Comparison of ENCODE assay signal across 8 cellular contexts in the genomic region with DNA sequence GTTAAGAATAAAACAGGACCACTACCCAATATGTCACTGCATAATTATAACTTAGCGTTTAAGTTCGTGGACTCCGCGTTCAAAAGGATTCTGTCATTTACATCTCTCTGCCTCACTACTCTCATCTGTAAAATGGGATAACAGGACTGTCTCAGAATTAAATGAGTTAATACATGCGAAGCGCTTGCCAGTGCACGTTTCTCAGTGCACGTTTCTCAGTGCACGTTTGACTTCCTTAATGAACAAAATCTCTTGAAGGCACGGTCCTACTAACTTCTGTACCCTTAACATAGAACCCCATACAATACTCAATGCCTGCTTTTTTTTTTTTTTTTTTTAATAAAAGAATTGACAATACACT. TPM values are rescaled to one million over a fixed set of nuclear protein-coding genes. Genes with fewer than 3 reads are reported as not detected.
DNase-seq lines count a peak whose midpoint lies in the region; ATAC-seq and TF ChIP-seq lines count a peak whose summit lies in the region.

No MANE protein-coding gene starts in this region.

- intact Hi-C loops in PC-3 (cut with micrococcal nuclease) = loop anchor here (1.0 to 5.0 kb wide), 8 partner anchors 25 to 325 kb away; partner anchors contain the start of gene NDUFB4

- H4K20me1 ChIP-seq in PC-3 (ENCODE audit: low read length) (no peaks in the 10 kb centered on the region), osteoblast (ENCODE audit: insufficient read depth, low read length) (no peaks in the 10 kb centered on the region)

- peaks cover 16% of the 10 kb centered on the region for H3K4me1 ChIP-seq in PC-3 (ENCODE audit: insufficient read depth, low read length)
- peaks cover 16% of the 10 kb centered on the region for H3K4me1 ChIP-seq in osteoblast (ENCODE audit: insufficient read depth, low read length)

- BruUV-seq in PC-3 (replicated peaks; lab: Mats Ljungman, UMichigan) = TSS peak; percentile 56

- H3K27me3 ChIP-seq in PC-3 (ENCODE audit: low read length) (no peaks in the 10 kb centered on the region), osteoblast (ENCODE audit: insufficient read depth, low read length) (no peaks in the 10 kb centered on the region)

- peaks cover 12% of the 10 kb centered on the region for H3K36me3 ChIP-seq in PC-3 (ENCODE audit: low read depth, low read length)
- H3K36me3 ChIP-seq in osteoblast (ENCODE audit: insufficient read depth, low read length) = no peaks in the 10 kb centered on the region

- DNase-seq in NCI-H2227 (lab: John Stamatoyannopoulos, UW; ENCODE audit: unreplicated experiment) (peak; percentile 64), NCI-H2227 treated with DMSO at 0.1 percent for 48 hours (lab: John Stamatoyannopoulos, UW) (no peak), PC-3 (no peak), erythroblast (lab: John Stamatoyannopoulos, UW) (peak; percentile 76 to 77), osteoblast (ENCODE audit: insufficient read length, low spot score, missing footprints) (peak; percentile 18), middle frontal gyrus (ENCODE audit: extremely low spot score, low spot score) (no peak), G401 (ENCODE audit: low spot score) (no peak)

- no peaks in the 10 kb centered on the region for H3K9me2 ChIP-seq in PC-3 (replicated peaks; ENCODE audit: low read length)

- peak overlapping the region; percentile 79 for H3K27ac ChIP-seq in PC-3 (ENCODE audit: low read length)
- peak overlapping the region; percentile 97 for H3K27ac ChIP-seq in osteoblast (ENCODE audit: low read depth, low read length)

- H2AFZ ChIP-seq in PC-3 (ENCODE audit: low read length) (peak overlapping the region; percentile 89), osteoblast (ENCODE audit: low read length) (peak overlapping the region; percentile 96)

- no peak for TF ChIP-seq CTCF in PC-3 (conservative IDR thresholded peaks at IDR 0.05; ENCODE audit: low read depth, low read length)
- no peak for TF ChIP-seq CTCF in osteoblast (IDR thresholded peaks at IDR 0.05; ENCODE audit: extremely low read depth, low read depth, low read length)

- H3K9ac ChIP-seq in PC-3 (ENCODE audit: low read length) = peak overlapping the region; percentile 91

- peak overlapping the region; percentile 93 for H3K4me3 ChIP-seq in PC-3 (ENCODE audit: low read length)
- H3K4me3 ChIP-seq in osteoblast (ENCODE audit: insufficient read depth, low read length) = peak overlapping the region; percentile 93

- POLR2A ChIA-PET in PC-3 (lab: Charles Lee; ENCODE audit: unreplicated experiment) = interaction anchor here (0.5 to 0.6 kb wide), 2 partner anchors 42 to 49 kb away, joined by 4 to 6 read pairs; no protein-coding TSS in a partner anchor

- no peaks in the 10 kb centered on the region for H3F3A ChIP-seq in PC-3 (ENCODE audit: low read length, unreplicated experiment)

- CTCF ChIA-PET in PC-3 (lab: Charles Lee) = no interaction called here

- ATAC-seq in HG02571 (IDR thresholded peaks at IDR 0.05; ENCODE audit: unreplicated experiment) (peak; percentile 19), PC-3 (peak; percentile 1; the same call in 1 of the 2 replicates)

- H3K9me3 ChIP-seq in PC-3 (ENCODE audit: low read length) = no peaks in the 10 kb centered on the region
- H3K9me3 ChIP-seq in osteoblast (ENCODE audit: low read depth, low read length) = no peaks in the 10 kb centered on the region

- in situ Hi-C loops in G401 (cut with HindIII; ENCODE audit: low sequenced_read_pairs) = no loop called here

- peaks cover 62% of the 10 kb centered on the region for H3K79me2 ChIP-seq in PC-3 (ENCODE audit: low read length)
- H3K79me2 ChIP-seq in osteoblast (ENCODE audit: insufficient read depth, low read length) = peaks cover 53% of the 10 kb centered on the region

- H3K4me2 ChIP-seq in PC-3 (ENCODE audit: low read length) (peak overlapping the region; percentile 99), osteoblast (ENCODE audit: insufficient read depth, low read length) (peak overlapping the region; percentile 96)

- no peak for TF ChIP-seq POLR2A in erythroblast (IDR thresholded peaks at IDR 0.05; ENCODE audit: low read length)

RNA-seq across cellular contexts. Expression of gene RABL3, which starts 0.5 kb away (rescaled TPM):
- total RNA-seq in PC-3 (2014; rRNA removed) (21.3 and 24.3 TPM in 2 replicates), osteoblast (13.3 and 15.2 TPM in 2 replicates)
- total RNA-seq in G401 (2014; rRNA removed; shearing (Covaris generic)) = 7.0 and 8.9 TPM in 2 replicates

RNA-seq across cellular contexts. Expression of gene GTF2E1, which starts 0.7 kb away (rescaled TPM):
- total RNA-seq in PC-3 (2014; rRNA removed) (10.7 and 15.2 TPM in 2 replicates), osteoblast (13.0 and 14.4 TPM in 2 replicates)
- total RNA-seq in G401 (2014; rRNA removed; shearing (Covaris generic)) = 20.4 and 35.4 TPM in 2 replicates

RNA-seq across cellular contexts. Expression of gene HGD, which starts 59.8 kb away (rescaled TPM):
- total RNA-seq in PC-3 (2014; rRNA removed) (0.11 and 1.4 TPM in 2 replicates), osteoblast (under 0.01 TPM in 2 replicates)
- total RNA-seq in G401 (2014; rRNA removed; shearing (Covaris generic)) = not detected in 2 replicates

Comparison
In these comparisons a context has a peak if more than half of its experiments do, and no peak if none do; other contexts are left out.
1. DNase-seq: peak in NCI-H2227 (single experiment), erythroblast (2 of 2) and osteoblast (single experiment); none in NCI-H2227 treated with DMSO at 0.1 percent for 48 hours (single experiment), PC-3 (single experiment), middle frontal gyrus (single experiment) and G401 (single experiment).